In genomic region chr2:196167666-196168065, GRCh38 we compare ENCODE assay signal across 8 cellular contexts. TPM values are rescaled to one million over a fixed set of nuclear protein-coding genes. Genes with fewer than 3 reads are reported as not detected.
DNase-seq lines count a peak whose midpoint lies in the region; ATAC-seq, FAIRE-seq and TF ChIP-seq lines count a peak whose summit lies in the region.

No MANE protein-coding gene starts in this region.

- H3K9me3 ChIP-seq in hepatocyte (ENCODE audit: low read depth) (no peaks in the 10 kb centered on the region), upper lobe of left lung (no peaks in the 10 kb centered on the region)

- 42% methylated on average over 2 of the region's 2 CpGs for whole genome bisulfite sequencing in hepatocyte (ENCODE audit: low lambda C conversion rate, missing lambda C conversion rate)
- WGBS in upper lobe of left lung, 2 donors = 35 to 63% methylated on average over 2 of the region's 2 CpGs

- H3K9me3 Mint-ChIP-seq in activated naive CD4-positive, alpha-beta T cell treated with anti-CD3 and anti-CD28 coated beads, Interleukin-2, amount 50 U/mL, for 24 hours = no peaks in the 10 kb centered on the region
- H3K9me3 Mint-ChIP-seq in activated B cell treated with CpG ODN at 0.5 μM for 24 hours = no peaks in the 10 kb centered on the region

- peak overlapping the region; percentile 80 for H3K4me2 ChIP-seq in hepatocyte

- H3K4me1 ChIP-seq in hepatocyte (ENCODE audit: insufficient read depth) = no peaks in the 10 kb centered on the region
- peaks cover 4 to 33% (median 14%) of the 10 kb centered on the region in 4 donors for H3K4me1 ChIP-seq in upper lobe of left lung

- TF ChIP-seq EP300 in upper lobe of left lung (IDR thresholded peaks at IDR 0.05) = no peak

- no peak for ATAC-seq in activated B cell treated with CpG ODN at 0.5 μM for 24 hours (ENCODE audit: low read depth)
- no peak for ATAC-seq in upper lobe of left lung (ENCODE audit: low FRiP score in 2 of 2)
- no peak for ATAC-seq in HG03432 (IDR thresholded peaks at IDR 0.05; ENCODE audit: unreplicated experiment)

- H3K27ac Mint-ChIP-seq in activated naive CD4-positive, alpha-beta T cell treated with anti-CD3 and anti-CD28 coated beads, Interleukin-2, amount 50 U/mL, for 24 hours = peak overlapping the region; percentile 93
- peak overlapping the region; percentile 98 for H3K27ac Mint-ChIP-seq in activated B cell treated with CpG ODN at 0.5 μM for 24 hours

- no peak for DNase-seq in activated naive CD4-positive, alpha-beta T cell treated with Interleukin-2 at 50 U/mL for 16 hours
- DNase-seq in activated B cell treated with CpG ODN at 0.5 μM for 24 hours (no peak), hepatocyte (ENCODE audit: low spot score) (no peak), upper lobe of left lung (no peak), anterior cingulate cortex (lab: John Stamatoyannopoulos, UW) (no peak), H54 (ENCODE audit: insufficient read length, low spot score) (no peak)

- H3K4me3 Mint-ChIP-seq in activated naive CD4-positive, alpha-beta T cell treated with anti-CD3 and anti-CD28 coated beads, Interleukin-2, amount 50 U/mL, for 24 hours = peak overlapping the region; percentile 98
- H3K4me3 Mint-ChIP-seq in activated B cell treated with CpG ODN at 0.5 μM for 24 hours = peak overlapping the region; percentile 99

- no peaks in the 10 kb centered on the region for H3K9me2 ChIP-seq in hepatocyte (replicated peaks; ENCODE audit: insufficient read depth)

- no peaks in the 10 kb centered on the region for H3K27me3 Mint-ChIP-seq in activated naive CD4-positive, alpha-beta T cell treated with anti-CD3 and anti-CD28 coated beads, Interleukin-2, amount 50 U/mL, for 24 hours
- H3K27me3 Mint-ChIP-seq in activated B cell treated with CpG ODN at 0.5 μM for 24 hours = no peaks in the 10 kb centered on the region

- H3K4me3 ChIP-seq in hepatocyte (no peak overlapping the region), upper lobe of left lung (peak overlapping the region in 3 of 4 donors; percentile 82 to 93 (median 89))

- H4K20me1 ChIP-seq in hepatocyte (ENCODE audit: insufficient read depth, poor library complexity, severe bottlenecking) = peaks cover 8% of the 10 kb centered on the region

- no peaks in the 10 kb centered on the region for H3K36me3 ChIP-seq in hepatocyte (replicated peaks; ENCODE audit: insufficient read depth, low read depth)
- peaks cover 0 to 5% (median 1%) of the 10 kb centered on the region in 4 donors for H3K36me3 ChIP-seq in upper lobe of left lung

- intact Hi-C loops in activated B cell treated with CpG ODN at 0.5 μM for 24 hours (cut with micrococcal nuclease) = loop anchor here (5.0 kb wide), 1 partner anchor 35 kb away; no protein-coding TSS in a partner anchor

- TF ChIP-seq CTCF in activated B cell treated with CpG ODN at 0.5 μM for 24 hours (IDR thresholded peaks at IDR 0.05) = no peak
- TF ChIP-seq CTCF in hepatocyte (IDR thresholded peaks at IDR 0.05; ENCODE audit: poor library complexity) = no peak
- TF ChIP-seq CTCF in upper lobe of left lung (IDR thresholded peaks at IDR 0.05) = no peak

- TF ChIP-seq POLR2A in upper lobe of left lung (IDR thresholded peaks at IDR 0.05) (no peak), H54 (IDR thresholded peaks at IDR 0.05; ENCODE audit: low read depth, low read length) (no peak)

- no peak overlapping the region for H2AFZ ChIP-seq in hepatocyte

- H3K36me3 Mint-ChIP-seq in activated naive CD4-positive, alpha-beta T cell treated with anti-CD3 and anti-CD28 coated beads, Interleukin-2, amount 50 U/mL, for 24 hours = peaks cover 40% of the 10 kb centered on the region
- peaks cover 62% of the 10 kb centered on the region for H3K36me3 Mint-ChIP-seq in activated B cell treated with CpG ODN at 0.5 μM for 24 hours (ENCODE audit: low read depth)

- H3K79me2 ChIP-seq in hepatocyte = peaks cover 79% of the 10 kb centered on the region

- FAIRE-seq in H54 (lab: Jason Lieb, UNC) = no peak

- no peaks in the 10 kb centered on the region for H3K27me3 ChIP-seq in hepatocyte
- H3K27me3 ChIP-seq in upper lobe of left lung = no peaks in the 10 kb centered on the region

- POLR2A ChIA-PET in activated B cell treated with CpG ODN at 0.5 μM for 24 hours (lab: Charles Lee) = interaction anchor here (0.9 to 5.9 kb wide), 9 partner anchors 9 to 108 kb away, joined by 3 to 38 read pairs (median 18); no protein-coding TSS in a partner anchor

- H3K27ac ChIP-seq in hepatocyte (no peak overlapping the region), upper lobe of left lung (peak overlapping the region; percentile 94 to 98 (median 96))

- H3K4me1 Mint-ChIP-seq in activated naive CD4-positive, alpha-beta T cell treated with anti-CD3 and anti-CD28 coated beads, Interleukin-2, amount 50 U/mL, for 24 hours = peaks cover 44% of the 10 kb centered on the region
- peaks cover 58% of the 10 kb centered on the region for H3K4me1 Mint-ChIP-seq in activated B cell treated with CpG ODN at 0.5 μM for 24 hours

- CTCF ChIA-PET in activated B cell treated with CpG ODN at 0.5 μM for 24 hours (lab: Charles Lee) = interaction anchor here (0.7 to 3.1 kb wide), 5 partner anchors 8 to 169 kb away, joined by 3 to 21 read pairs (median 7); partner anchors contain the start of gene DNAH7

RNA-seq across cellular contexts. Expression of gene STK17B, which starts 3.7 kb away (rescaled TPM):
- total RNA-seq in activated B cell treated with CpG ODN at 0.5 μM for 24 hours (203 and 226 TPM in 2 replicates), hepatocyte (32.4 and 45.5 TPM in 2 replicates), upper lobe of left lung (100 to 1,000 TPM in 1 of 6 donors, 10 to 100 TPM in 5; 19.3 to 120 (median 53.4) TPM)
- 6.4 and 7.2 TPM in 2 replicates for polyA plus RNA-seq in hepatocyte
